ENCODE assay signal across 28 cellular contexts in the genomic region with DNA sequence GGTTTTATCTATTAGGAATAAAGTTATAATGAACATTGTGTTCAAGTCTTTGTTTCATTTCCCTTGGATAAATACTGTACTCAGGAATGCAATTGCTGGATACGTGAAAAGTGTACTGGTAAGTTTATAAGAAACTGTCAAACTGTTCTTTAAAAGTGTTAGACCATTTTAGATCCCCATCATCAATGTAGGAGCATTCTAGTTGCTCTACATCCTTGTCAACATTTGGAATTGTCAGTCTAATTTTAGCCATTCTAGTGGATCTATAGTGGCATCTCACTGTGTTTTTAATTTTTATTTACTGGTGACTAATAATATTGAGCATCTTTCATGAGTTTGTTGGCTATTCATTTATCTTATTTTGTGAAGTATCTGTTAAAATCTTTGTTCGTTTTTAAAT.
"Had no signal": no experiment of that assay in that cellular context is flagged by ENCODE, and none has a peak within 500 bp of the region (broad histone marks: within the 10 kb centered on the region; RNA-seq: fewer than 3 reads in every experiment).

No MANE protein-coding gene starts in this region.

- H3K9me3 ChIP-seq: ovary, suprapubic skin, testis, transverse colon had no signal

- H3K36me3 ChIP-seq: neural progenitor cell, ovary, spleen, suprapubic skin, tibial artery, transverse colon, upper lobe of right lung, uterus had no signal

- H3K4me1 ChIP-seq: neural progenitor cell, parathyroid adenoma, psoas muscle, spleen, suprapubic skin, testis, transverse colon, upper lobe of right lung, uterus had no signal

- H3K27me3 ChIP-seq: neural progenitor cell, ovary, spleen, suprapubic skin, testis, tibial artery, transverse colon, upper lobe of right lung, uterus had no signal

- H3K9ac ChIP-seq: neural progenitor cell, parathyroid adenoma had no signal

- DNase-seq: natural killer cell; occipital lobe; ovary; posterior cingulate gyrus; psoas muscle; right cardiac atrium; spleen; stimulated activated CD4-positive, alpha-beta T cell treated with anti-CD3 and anti-CD28 coated beads, Interleukin-12 subunit alpha, Interleukin-12 subunit beta, amount 100 ng/mL, for 4 hours; stimulated activated CD4-positive, alpha-beta T cell treated with anti-CD3 and anti-CD28 coated beads, Interleukin-1b, Interleukin-23, amount 100 ng/mL, for 48 hours; stimulated activated CD4-positive, alpha-beta T cell treated with anti-CD3 and anti-CD28 coated beads, Interleukin-4, amount 100 ng/mL, for 1 hour; stimulated activated CD4-positive, alpha-beta T cell treated with anti-CD3 and anti-CD28 coated beads, Interleukin-4, amount 100 ng/mL, for 4 hours; stimulated activated CD8-positive, alpha-beta memory T cell treated with anti-CD3 and anti-CD28 coated beads, Interleukin-4, amount 100 ng/mL, for 48 hours; stimulated activated naive CD4-positive, alpha-beta T cell; stimulated activated naive CD8-positive, alpha-beta T cell treated with anti-CD3 and anti-CD28 coated beads, Interleukin-15, amount 100 ng/mL, for 72 hours; stimulated activated naive CD8-positive, alpha-beta T cell treated with anti-CD3 and anti-CD28 coated beads, Interleukin-15, Interleukin-2, amounts not matched to agents 100 U/mL and 50 U/mL, for 24 hours; substantia nigra; testis; tibial artery; transverse colon; upper lobe of right lung; uterus had no signal

- H3K27ac ChIP-seq: neural progenitor cell, ovary, parathyroid adenoma, psoas muscle, skin epidermis, spleen, suprapubic skin, testis, tibial artery, transverse colon, upper lobe of right lung, uterus had no signal

- H3K4me2 ChIP-seq: neural progenitor cell, smooth muscle cell had no signal

- ATAC-seq: natural killer cell; psoas muscle; right cardiac atrium; sciatic nerve; stimulated activated memory B cell treated with anti-CD40 and anti-IgM and Interleukin-4, amounts not matched to agents 10 μg/mL and 1 μg/mL and 100 μg/mL, for 72 hours; stimulated activated naive CD8-positive, alpha-beta T cell treated with anti-CD3 and anti-CD28 coated beads, Interleukin-15, amount 100 ng/mL, for 72 hours; stimulated activated naive CD8-positive, alpha-beta T cell treated with anti-CD3 and anti-CD28 coated beads, Interleukin-15, Interleukin-2, amounts not matched to agents 100 U/mL and 50 U/mL, for 24 hours; upper lobe of right lung had no signal

- H3K4me3 ChIP-seq: neural progenitor cell, ovary, psoas muscle, skin epidermis, smooth muscle cell, spleen, suprapubic skin, testis, tibial artery, transverse colon, upper lobe of right lung, uterus had no signal

- H3K79me2 ChIP-seq: parathyroid adenoma had no signal

- H2AFZ ChIP-seq: neural progenitor cell, parathyroid adenoma had no signal
